ENCODE assay signal across 28 cellular contexts in the genomic region with DNA sequence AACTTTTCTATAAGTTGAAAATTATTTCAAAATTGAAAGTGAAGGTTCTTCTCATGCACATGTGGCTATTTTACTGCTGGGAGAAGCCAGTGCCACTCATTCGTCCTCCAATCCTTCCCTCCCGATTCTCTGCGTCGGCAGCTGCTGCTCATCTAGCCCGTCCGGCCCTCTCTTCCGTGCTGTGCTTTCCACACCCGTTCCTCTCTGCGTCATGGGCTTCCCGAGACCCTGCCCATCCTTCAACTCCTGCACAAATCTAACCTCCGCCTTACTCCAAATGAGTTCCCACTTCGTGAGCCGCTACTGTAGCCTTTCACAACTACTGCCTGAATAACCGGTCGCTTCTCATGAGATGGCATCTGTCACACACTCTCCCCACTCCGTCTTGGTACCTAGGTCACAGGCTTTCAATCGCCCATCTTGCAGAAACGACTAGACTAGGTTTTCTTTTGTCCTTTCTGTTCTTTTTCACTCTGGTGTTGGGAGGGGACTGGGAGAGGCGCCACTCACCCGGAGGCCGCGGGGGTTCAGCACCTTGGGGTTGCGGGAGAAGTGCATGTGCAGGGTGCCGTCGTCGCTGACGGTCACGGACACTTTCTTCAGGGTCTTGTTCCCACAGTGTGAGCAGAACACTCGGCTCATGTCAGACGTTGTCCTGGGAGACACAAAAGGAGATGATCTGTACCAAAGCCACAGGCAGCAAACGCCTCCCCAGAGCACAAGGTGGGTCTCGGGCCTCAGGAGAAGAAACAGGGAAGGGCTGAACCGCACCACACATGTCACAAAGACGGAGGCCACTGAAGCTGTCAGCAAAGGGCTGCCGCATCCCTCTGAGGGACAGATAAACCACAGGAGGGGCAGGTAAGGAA. TPM values are rescaled to one million over a fixed set of nuclear protein-coding genes. Genes with fewer than 3 reads are reported as not detected.
DNase-seq lines count a peak whose midpoint lies in the region; ATAC-seq and TF ChIP-seq lines count a peak whose summit lies in the region.
"Had no signal": no experiment of that assay in that cellular context is flagged by ENCODE, and none has a peak within 500 bp of the region (broad histone marks: within the 10 kb centered on the region; RNA-seq: fewer than 3 reads in every experiment).

No MANE protein-coding gene starts in this region.

- no peak overlapping the region for H3K4me3 Mint-ChIP-seq in activated T-cell treated with anti-CD3 and anti-CD28 coated beads, Interleukin-2, amount 50 U/mL, for 24 hours
- H3K4me3 Mint-ChIP-seq in activated B cell treated with CpG ODN at 0.5 μM for 24 hours: no peak overlapping the region
- H3K4me3 Mint-ChIP-seq: activated CD4-positive, alpha-beta memory T cell treated with anti-CD3 and anti-CD28 coated beads, Interleukin-2, amount 10 ng/mL, durations not matched to agents 7 days and 5 days; CD14-positive monocyte; endodermal cell had no signal

- in situ Hi-C loops in KBM-7 (cut with MboI; ENCODE audit: low pct_unique_long_range_greater_than_20kb, low sequenced_read_pairs): no loop called here

- no peaks in the 10 kb centered on the region for H3K9me3 Mint-ChIP-seq in activated T-cell treated with anti-CD3 and anti-CD28 coated beads, Interleukin-2, amount 50 U/mL, for 24 hours
- H3K9me3 Mint-ChIP-seq in activated B cell treated with CpG ODN at 0.5 μM for 24 hours: no peaks in the 10 kb centered on the region
- H3K9me3 Mint-ChIP-seq: activated CD4-positive, alpha-beta memory T cell treated with anti-CD3 and anti-CD28 coated beads, Interleukin-2, amount 10 ng/mL, durations not matched to agents 7 days and 5 days; endodermal cell had no signal

- peaks cover 2% of the 10 kb centered on the region for H3K79me1 ChIP-seq in neuronal stem cell (ENCODE audit: low read depth, low read length)

- H3K27me3 Mint-ChIP-seq in activated T-cell treated with anti-CD3 and anti-CD28 coated beads, Interleukin-2, amount 50 U/mL, for 24 hours: no peaks in the 10 kb centered on the region
- no peaks in the 10 kb centered on the region for H3K27me3 Mint-ChIP-seq in activated B cell treated with CpG ODN at 0.5 μM for 24 hours
- H3K27me3 Mint-ChIP-seq: activated CD4-positive, alpha-beta memory T cell treated with anti-CD3 and anti-CD28 coated beads, Interleukin-2, amount 10 ng/mL, durations not matched to agents 7 days and 5 days had no signal

- H3K4me3 ChIP-seq in neuronal stem cell (ENCODE audit: low read length in 2 of 2): no peak overlapping the region
- H3K4me3 ChIP-seq: esophagus squamous epithelium, HAP-1, left lung, pancreas, SK-N-MC, skin epidermis, testis had no signal

- H3K14ac ChIP-seq in neuronal stem cell (ENCODE audit: low read length): no peak overlapping the region

- no peaks in the 10 kb centered on the region for H3K9me3 ChIP-seq in neuronal stem cell (replicated peaks in 1 of 2; ENCODE audit: control insufficient read depth in 2 of 2, insufficient read depth in 1 of 2, low read depth in 1 of 2, low read length in 2 of 2)
- H3K9me3 ChIP-seq: esophagus squamous epithelium, HAP-1, left lung, pancreas, testis had no signal

- H3K4me1 Mint-ChIP-seq in activated T-cell treated with anti-CD3 and anti-CD28 coated beads, Interleukin-2, amount 50 U/mL, for 24 hours (ENCODE audit: low read depth): peaks cover 6% of the 10 kb centered on the region
- no peaks in the 10 kb centered on the region for H3K4me1 Mint-ChIP-seq in activated B cell treated with CpG ODN at 0.5 μM for 24 hours
- H3K4me1 Mint-ChIP-seq: activated CD4-positive, alpha-beta memory T cell treated with anti-CD3 and anti-CD28 coated beads, Interleukin-2, amount 10 ng/mL, durations not matched to agents 7 days and 5 days had no signal

- peak overlapping the region; percentile 29 for H3K27ac Mint-ChIP-seq in activated T-cell treated with anti-CD3 and anti-CD28 coated beads, Interleukin-2, amount 50 U/mL, for 24 hours
- peak overlapping the region; percentile 53 for H3K27ac Mint-ChIP-seq in activated B cell treated with CpG ODN at 0.5 μM for 24 hours
- H3K27ac Mint-ChIP-seq: activated CD4-positive, alpha-beta memory T cell treated with anti-CD3 and anti-CD28 coated beads, Interleukin-2, amount 10 ng/mL, durations not matched to agents 7 days and 5 days; endodermal cell had no signal

- H3K27ac ChIP-seq in neuronal stem cell (replicated peaks; ENCODE audit: low read length): no peak overlapping the region
- H3K27ac ChIP-seq: esophagus squamous epithelium, foreskin keratinocyte, left lung, pancreas, SK-N-MC, skin epidermis, testis had no signal

- no peak overlapping the region for H3K18ac ChIP-seq in neuronal stem cell (ENCODE audit: low read length)

- POLR2A ChIA-PET in activated B cell treated with CpG ODN at 0.5 μM for 24 hours (lab: Charles Lee): no interaction called here

- H3K4me1 ChIP-seq in neuronal stem cell (ENCODE audit: control insufficient read depth in 2 of 2, insufficient read depth in 1 of 2, low read depth in 1 of 2, low read length in 2 of 2): no peaks in the 10 kb centered on the region
- H3K4me1 ChIP-seq: foreskin keratinocyte, pancreas had no signal

- no peak overlapping the region for H2AK5ac ChIP-seq in neuronal stem cell (ENCODE audit: low read depth, low read length)

- no peak for TF ChIP-seq CTCF in activated B cell treated with CpG ODN at 0.5 μM for 24 hours (IDR thresholded peaks at IDR 0.05)

- intact Hi-C loops in activated B cell treated with CpG ODN at 0.5 μM for 24 hours (cut with micrococcal nuclease): no loop called here

- H2BK12ac ChIP-seq in neuronal stem cell (ENCODE audit: low read length): no peak overlapping the region

- CTCF ChIA-PET in activated B cell treated with CpG ODN at 0.5 μM for 24 hours (lab: Charles Lee): interaction anchor here (1.3 kb wide), 1 partner anchor 10 kb away, joined by 3 read pairs; a partner anchor contains a TSS

- H3K27me3 ChIP-seq in neuronal stem cell (ENCODE audit: control insufficient read depth in 3 of 3, insufficient read depth in 3 of 3, low read depth in 1 of 3, low read length in 3 of 3): no peaks in the 10 kb centered on the region
- H3K27me3 ChIP-seq: esophagus squamous epithelium, foreskin keratinocyte, left lung, pancreas, testis had no signal

- no peak overlapping the region for H3K4me2 ChIP-seq in neuronal stem cell (ENCODE audit: insufficient read depth, low read length, poor library complexity, severe bottlenecking)

- no peak overlapping the region for H4K8ac ChIP-seq in neuronal stem cell (ENCODE audit: low read depth, low read length)

- no peak overlapping the region for H2BK120ac ChIP-seq in neuronal stem cell (ENCODE audit: low read depth, low read length)

- peaks cover 69 to 97% of the 10 kb centered on the region in 2 donors for H3K36me3 ChIP-seq in neuronal stem cell (replicated peaks in 1 of 2; ENCODE audit: control insufficient read depth in 2 of 2, insufficient read depth in 2 of 2, low read length in 2 of 2)

- no peak overlapping the region for H2BK15ac ChIP-seq in neuronal stem cell (ENCODE audit: low read length)

- peak overlapping the region; percentile 13 for H3K9ac ChIP-seq in neuronal stem cell (ENCODE audit: low read depth, low read length, poor library complexity)

- peaks cover 97% of the 10 kb centered on the region for H3K36me3 Mint-ChIP-seq in activated T-cell treated with anti-CD3 and anti-CD28 coated beads, Interleukin-2, amount 50 U/mL, for 24 hours (ENCODE audit: low read depth)
- H3K36me3 Mint-ChIP-seq in activated B cell treated with CpG ODN at 0.5 μM for 24 hours (ENCODE audit: low read depth): peaks cover 90% of the 10 kb centered on the region

- no peak overlapping the region for H4K91ac ChIP-seq in neuronal stem cell (ENCODE audit: low read depth, low read length, poor library complexity)

- no peak overlapping the region for H2AFZ ChIP-seq in neuronal stem cell (ENCODE audit: low read length)

- no peak for ATAC-seq in activated B cell treated with CpG ODN at 0.5 μM for 24 hours (ENCODE audit: low read depth)
- ATAC-seq in esophagus mucosa: no peak
- ATAC-seq: foreskin keratinocyte, left lung, pancreas, PC-3 had no signal

- no peak overlapping the region for H2BK5ac ChIP-seq in neuronal stem cell (ENCODE audit: low read length)

- no peak overlapping the region for H3K23ac ChIP-seq in neuronal stem cell (ENCODE audit: low read depth, low read length, poor library complexity)

- WGBS in neuronal stem cell (ENCODE audit: extremely low coverage in 2 of 2, insufficient read length in 2 of 2, insufficient replicate concordance in 1 of 2), 2 donors: no CpG with 5 or more reads among the region's 35 CpGs

- no peak for DNase-seq in activated T-cell treated with anti-CD3 and anti-CD28 coated beads, Interleukin-2, amount 50 U/mL, for 24 hours
- DNase-seq in activated T-cell treated with anti-CD3 and anti-CD28 coated beads, Interleukin-2, amount 50 U/mL, for 48 hours: no peak
- DNase-seq in activated B cell treated with CpG ODN at 0.5 μM for 24 hours (no peak), neuronal stem cell (ENCODE audit: low spot score) (no peak), KBM-7 (no peak)
- DNase-seq: activated CD4-positive, alpha-beta memory T cell treated with anti-CD3 and anti-CD28 coated beads, Interleukin-2, amount 10 ng/mL, durations not matched to agents 7 days and 5 days; activated CD4-positive, CD25-positive, alpha-beta regulatory T cell; activated effector memory CD4-positive, alpha-beta T cell treated with Interleukin-2 at 50 U/mL for 16 hours; dermis blood vessel endothelial cell; DMS79 treated with DMSO at 0.1 percent for 48 hours; endodermal cell; esophagus squamous epithelium; foreskin keratinocyte; GDM1; left lung; mesenchymal stem cell; NCI-H1436 treated with DMSO at 0.1 percent for 48 hours; NCI-H226; NCI-H69; pancreas; PC-3; stimulated activated naive CD4-positive, alpha-beta T cell treated with Interleukin-2 at 50 U/mL for 16 hours; testis had no signal

- no peak overlapping the region for H3K4ac ChIP-seq in neuronal stem cell (ENCODE audit: low read length)

RNA-seq across cellular contexts. Expression of a gene that starts 10.1 kb away (rescaled TPM):
- total RNA-seq in activated B cell treated with CpG ODN at 0.5 μM for 24 hours (76.1 and 78.8 TPM in 2 replicates), esophagus mucosa (59.9 TPM)
- 61.5 TPM for polyA plus RNA-seq in neuronal stem cell (2013, experiment 1 of 2)
- polyA plus RNA-seq in neuronal stem cell (2013, experiment 2 of 2): 60.0 TPM

RNA-seq across cellular contexts. Expression of a gene that starts 17.5 kb away (rescaled TPM):
- total RNA-seq in activated B cell treated with CpG ODN at 0.5 μM for 24 hours (69.4 and 80.8 TPM in 2 replicates), esophagus mucosa (31.6 TPM)
- 15.3 TPM for polyA plus RNA-seq in neuronal stem cell (2013, experiment 1 of 2)
- polyA plus RNA-seq in neuronal stem cell (2013, experiment 2 of 2): 15.3 TPM

RNA-seq across cellular contexts. Expression of a gene that starts 18.2 kb away (rescaled TPM):
- total RNA-seq in activated B cell treated with CpG ODN at 0.5 μM for 24 hours (5.4 and 5.5 TPM in 2 replicates), esophagus mucosa (84.6 TPM)
- polyA plus RNA-seq in neuronal stem cell (2013, experiment 1 of 2): 12.2 TPM
- polyA plus RNA-seq in neuronal stem cell (2013, experiment 2 of 2): 11.4 TPM

Comparison
In these comparisons a context has a peak if more than half of its experiments do, and no peak if none do; other contexts are left out.
1. RNA of a gene that starts 18.2 kb away (total RNA-seq): 84.6 TPM in esophagus mucosa (single experiment); 5.4 to 5.5 TPM in activated B cell treated with CpG ODN at 0.5 μM for 24 hours; every median in the first group is over 10 times any median in the second.